ENCODE assay signal across 19 cellular contexts in genomic region chr3:126552688-126553283, GRCh38. TPM values are rescaled to one million over a fixed set of nuclear protein-coding genes. Genes with fewer than 3 reads are reported as not detected.
DNase-seq lines count a peak whose midpoint lies in the region; ATAC-seq and TF ChIP-seq lines count a peak whose summit lies in the region.
"Had no signal": no experiment of that assay in that cellular context is flagged by ENCODE, and none has a peak within 500 bp of the region (broad histone marks: within the 10 kb centered on the region; RNA-seq: fewer than 3 reads in every experiment).

No MANE protein-coding gene starts in this region.

- ATAC-seq in lower lobe of right lung, result no peak

- 74 to 83% (median 82%) methylated on average over 12 to 14 of the region's 14 CpGs for WGBS in stomach, 5 donors

- TF ChIP-seq EP300 in stomach (IDR thresholded peaks at IDR 0.05), result no peak

- H3K9me3 Mint-ChIP-seq in activated CD4-positive, alpha-beta memory T cell treated with anti-CD3 and anti-CD28 coated beads, Interleukin-2, amount 10 ng/mL, durations not matched to agents 7 days and 5 days, result no peaks in the 10 kb centered on the region
- H3K9me3 Mint-ChIP-seq in activated CD4-positive, alpha-beta memory T cell treated with anti-CD3 and anti-CD28 coated beads for 36 hours, result no peaks in the 10 kb centered on the region
- no peaks in the 10 kb centered on the region for H3K9me3 Mint-ChIP-seq in Calu3 (ENCODE audit: low read depth, unreplicated experiment)
- H3K9me3 Mint-ChIP-seq: activated T-helper 1 cell treated with anti-CD3 and anti-CD28 coated beads, Interleukin-12 subunit alpha, Interleukin-12 subunit beta, Interleukin-2, Interleukin-4 antibody, amounts not matched to agents 30 ng/mL and 10 ng/mL and 1 ng/mL, durations not matched to agents 14 hours and 24 hours and 36 hours had no signal

- H3K4me1 ChIP-seq in lower lobe of right lung (no peaks in the 10 kb centered on the region), stomach (no peaks in the 10 kb centered on the region)

- H3K36me3 Mint-ChIP-seq in activated CD4-positive, alpha-beta memory T cell treated with anti-CD3 and anti-CD28 coated beads, Interleukin-2, amount 10 ng/mL, durations not matched to agents 7 days and 5 days (ENCODE audit: low read depth), result no peaks in the 10 kb centered on the region
- no peaks in the 10 kb centered on the region for H3K36me3 Mint-ChIP-seq in activated CD4-positive, alpha-beta memory T cell treated with anti-CD3 and anti-CD28 coated beads for 36 hours
- no peaks in the 10 kb centered on the region for H3K36me3 Mint-ChIP-seq in Calu3 (ENCODE audit: insufficient read depth, unreplicated experiment)

- no peak for TF ChIP-seq CTCF in WERI-Rb-1 (IDR thresholded peaks at IDR 0.05; ENCODE audit: low read depth, low read length)
- TF ChIP-seq CTCF in lower lobe of right lung (IDR thresholded peaks at IDR 0.05), result no peak
- TF ChIP-seq CTCF in stomach (IDR thresholded peaks at IDR 0.05), result no peak
- TF ChIP-seq CTCF in Calu3 (IDR thresholded peaks at IDR 0.05; ENCODE audit: unreplicated experiment), result no peak

- intact Hi-C loops in activated CD4-positive, alpha-beta memory T cell treated with anti-CD3 and anti-CD28 coated beads for 36 hours (cut with micrococcal nuclease), result no loop called here
- intact Hi-C loops in lower lobe of right lung (cut with DNase I) (no loop called here), stomach (cut with DNase I; ENCODE audit: low total_unique reads) (no loop called here), Calu3 (cut with micrococcal nuclease; ENCODE audit: unreplicated experiment) (no loop called here)

- no peak overlapping the region for H3K4me3 Mint-ChIP-seq in activated CD4-positive, alpha-beta memory T cell treated with anti-CD3 and anti-CD28 coated beads, Interleukin-2, amount 10 ng/mL, durations not matched to agents 7 days and 5 days
- H3K4me3 Mint-ChIP-seq in activated CD4-positive, alpha-beta memory T cell treated with anti-CD3 and anti-CD28 coated beads for 36 hours, result no peak overlapping the region
- no peak overlapping the region for H3K4me3 Mint-ChIP-seq in Calu3 (ENCODE audit: low read depth, unreplicated experiment)
- H3K4me3 Mint-ChIP-seq: activated T-helper 1 cell treated with anti-CD3 and anti-CD28 coated beads, Interleukin-12 subunit alpha, Interleukin-12 subunit beta, Interleukin-2, Interleukin-4 antibody, amounts not matched to agents 30 ng/mL and 10 ng/mL and 1 ng/mL, durations not matched to agents 14 hours and 24 hours and 36 hours had no signal

- no peak overlapping the region for H3K4me3 ChIP-seq in WERI-Rb-1 (ENCODE audit: low read depth, low read length)
- no peak overlapping the region for H3K4me3 ChIP-seq in lower lobe of right lung
- H3K4me3 ChIP-seq in stomach, result no peak overlapping the region
- H3K4me3 ChIP-seq: tibial nerve had no signal

- no peaks in the 10 kb centered on the region for H3K4me1 Mint-ChIP-seq in activated CD4-positive, alpha-beta memory T cell treated with anti-CD3 and anti-CD28 coated beads, Interleukin-2, amount 10 ng/mL, durations not matched to agents 7 days and 5 days
- H3K4me1 Mint-ChIP-seq in activated CD4-positive, alpha-beta memory T cell treated with anti-CD3 and anti-CD28 coated beads for 36 hours (ENCODE audit: low read depth), result no peaks in the 10 kb centered on the region
- no peaks in the 10 kb centered on the region for H3K4me1 Mint-ChIP-seq in Calu3 (ENCODE audit: low read depth, unreplicated experiment)

- H3K27ac ChIP-seq in WERI-Rb-1 (no peak overlapping the region), lower lobe of right lung (no peak overlapping the region), stomach (no peak overlapping the region)
- H3K27ac ChIP-seq: tibial nerve had no signal

- no peak for TF ChIP-seq POLR2A in stomach (IDR thresholded peaks at IDR 0.05)

- H3K27me3 ChIP-seq in WERI-Rb-1 (ENCODE audit: insufficient read depth, low read depth, severe bottlenecking) (no peaks in the 10 kb centered on the region), lower lobe of right lung (ENCODE audit: low read depth) (no peaks in the 10 kb centered on the region), stomach (peaks cover 0 to 26% (median 0%) of the 10 kb centered on the region in 3 donors)
- H3K27me3 ChIP-seq: tibial nerve had no signal

- peak; percentile 13 for DNase-seq in activated CD4-positive, alpha-beta memory T cell treated with anti-CD3 and anti-CD28 coated beads, Interleukin-2, amount 10 ng/mL, durations not matched to agents 7 days and 5 days
- DNase-seq in activated CD4-positive, alpha-beta memory T cell treated with anti-CD3 and anti-CD28 coated beads for 36 hours, result no peak
- DNase-seq in WERI-Rb-1 (peak; percentile 3), lower lobe of right lung (peak; percentile 31), stomach (peak; percentile 15), NCI-H2227 (lab: John Stamatoyannopoulos, UW; ENCODE audit: unreplicated experiment) (no peak), Calu3 (no peak)
- DNase-seq in stimulated activated CD4-positive, alpha-beta T cell treated with anti-CD3 and anti-CD28 coated beads, Interleukin-4, amount 100 ng/mL, for 4 hours, result no peak
- DNase-seq: activated CD4-positive, alpha-beta T cell treated with anti-CD3 and anti-CD28 coated beads, Interleukin-2, amount 50 U/mL, for 4 hours; amniotic stem cell; KG1; NCI-H774; nucleus accumbens; SW 1271 had no signal

- H3K27me3 Mint-ChIP-seq in activated CD4-positive, alpha-beta memory T cell treated with anti-CD3 and anti-CD28 coated beads, Interleukin-2, amount 10 ng/mL, durations not matched to agents 7 days and 5 days, result peaks cover 2% of the 10 kb centered on the region
- H3K27me3 Mint-ChIP-seq in activated CD4-positive, alpha-beta memory T cell treated with anti-CD3 and anti-CD28 coated beads for 36 hours, result peaks cover 2% of the 10 kb centered on the region
- H3K27me3 Mint-ChIP-seq in Calu3 (ENCODE audit: unreplicated experiment), result peaks cover 39% of the 10 kb centered on the region

- no TSS peak for BruUV-seq in Calu3 (replicated peaks; lab: Mats Ljungman, UMichigan)

- H3K36me3 ChIP-seq in WERI-Rb-1 (no peaks in the 10 kb centered on the region), lower lobe of right lung (no peaks in the 10 kb centered on the region), stomach (no peaks in the 10 kb centered on the region)
- H3K36me3 ChIP-seq: tibial nerve had no signal

- POLR2A ChIA-PET in activated CD4-positive, alpha-beta memory T cell treated with anti-CD3 and anti-CD28 coated beads, Interleukin-2, amount 10 ng/mL, durations not matched to agents 7 days and 5 days (lab: Charles Lee), result no interaction called here
- POLR2A ChIA-PET in activated CD4-positive, alpha-beta memory T cell treated with anti-CD3 and anti-CD28 coated beads for 36 hours (lab: Charles Lee), result no interaction called here

- no peak overlapping the region for H3K27ac Mint-ChIP-seq in activated CD4-positive, alpha-beta memory T cell treated with anti-CD3 and anti-CD28 coated beads, Interleukin-2, amount 10 ng/mL, durations not matched to agents 7 days and 5 days
- no peak overlapping the region for H3K27ac Mint-ChIP-seq in activated CD4-positive, alpha-beta memory T cell treated with anti-CD3 and anti-CD28 coated beads for 36 hours
- no peak overlapping the region for H3K27ac Mint-ChIP-seq in Calu3 (ENCODE audit: unreplicated experiment)
- H3K27ac Mint-ChIP-seq: activated T-helper 1 cell treated with anti-CD3 and anti-CD28 coated beads, Interleukin-12 subunit alpha, Interleukin-12 subunit beta, Interleukin-2, Interleukin-4 antibody, amounts not matched to agents 30 ng/mL and 10 ng/mL and 1 ng/mL, durations not matched to agents 14 hours and 24 hours and 36 hours had no signal

- CTCF ChIA-PET in activated CD4-positive, alpha-beta memory T cell treated with anti-CD3 and anti-CD28 coated beads, Interleukin-2, amount 10 ng/mL, durations not matched to agents 7 days and 5 days (lab: Charles Lee), result no interaction called here
- CTCF ChIA-PET in activated CD4-positive, alpha-beta memory T cell treated with anti-CD3 and anti-CD28 coated beads for 36 hours (lab: Charles Lee), result no interaction called here
- CTCF ChIA-PET in Calu3 (lab: Charles Lee), result interaction anchor here (1.3 kb wide), 1 partner anchor 24 kb away, joined by 3 read pairs; no protein-coding TSS in a partner anchor

- no peaks in the 10 kb centered on the region for H3K9me3 ChIP-seq in WERI-Rb-1 (ENCODE audit: severe bottlenecking)
- no peaks in the 10 kb centered on the region for H3K9me3 ChIP-seq in lower lobe of right lung
- H3K9me3 ChIP-seq in stomach, result no peaks in the 10 kb centered on the region
- H3K9me3 ChIP-seq: tibial nerve had no signal

RNA-seq across cellular contexts. Expression of gene C3orf22, which starts 5.9 kb away (rescaled TPM):
- not detected for total RNA-seq in activated CD4-positive, alpha-beta memory T cell treated with anti-CD3 and anti-CD28 coated beads, Interleukin-2, amount 10 ng/mL, durations not matched to agents 7 days and 5 days
- not detected for total RNA-seq in activated CD4-positive, alpha-beta memory T cell treated with anti-CD3 and anti-CD28 coated beads for 36 hours
- total RNA-seq in lower lobe of right lung (not detected), stomach (not detected), Calu3 (2022) (not detected in 2 replicates)
- polyA plus RNA-seq in stomach, result not detected
- total RNA-seq: activated T-helper 1 cell treated with anti-CD3 and anti-CD28 coated beads, Interleukin-12 subunit alpha, Interleukin-12 subunit beta, Interleukin-2, Interleukin-4 antibody, amounts not matched to agents 30 ng/mL and 10 ng/mL and 1 ng/mL, durations not matched to agents 14 hours and 24 hours and 36 hours; kidney epithelial cell; mononuclear cell; tibial nerve had no signal

RNA-seq across cellular contexts. Expression of gene CHST13, which starts 28.8 kb away (rescaled TPM):
- not detected for total RNA-seq in activated CD4-positive, alpha-beta memory T cell treated with anti-CD3 and anti-CD28 coated beads, Interleukin-2, amount 10 ng/mL, durations not matched to agents 7 days and 5 days
- not detected for total RNA-seq in activated CD4-positive, alpha-beta memory T cell treated with anti-CD3 and anti-CD28 coated beads for 36 hours
- total RNA-seq in lower lobe of right lung, result 1.5 TPM
- total RNA-seq in stomach, result 10 to 100 TPM in 1 of 5 donors, 1 to 10 TPM in 2, not detected in 2; 1.4 to 12.5 (median 5.7) TPM
- polyA plus RNA-seq in stomach, result under 1 TPM; 0.08 to 0.61 (median 0.19) TPM
- total RNA-seq in Calu3 (2022), result 1.1 and 1.3 TPM in 2 replicates
- total RNA-seq: activated T-helper 1 cell treated with anti-CD3 and anti-CD28 coated beads, Interleukin-12 subunit alpha, Interleukin-12 subunit beta, Interleukin-2, Interleukin-4 antibody, amounts not matched to agents 30 ng/mL and 10 ng/mL and 1 ng/mL, durations not matched to agents 14 hours and 24 hours and 36 hours; kidney epithelial cell; skeletal muscle tissue had no signal

RNA-seq across cellular contexts. Expression of gene UROC1, which starts 35.2 kb away (rescaled TPM):
- total RNA-seq in activated CD4-positive, alpha-beta memory T cell treated with anti-CD3 and anti-CD28 coated beads, Interleukin-2, amount 10 ng/mL, durations not matched to agents 7 days and 5 days, result not detected
- total RNA-seq in activated CD4-positive, alpha-beta memory T cell treated with anti-CD3 and anti-CD28 coated beads for 36 hours, result not detected
- total RNA-seq in lower lobe of right lung (not detected), stomach (not detected), Calu3 (2022) (not detected in 2 replicates)
- polyA plus RNA-seq in stomach, result not detected
- total RNA-seq: activated T-helper 1 cell treated with anti-CD3 and anti-CD28 coated beads, Interleukin-12 subunit alpha, Interleukin-12 subunit beta, Interleukin-2, Interleukin-4 antibody, amounts not matched to agents 30 ng/mL and 10 ng/mL and 1 ng/mL, durations not matched to agents 14 hours and 24 hours and 36 hours; kidney epithelial cell; mononuclear cell; skeletal muscle tissue; tibial nerve had no signal

Comparison
In these comparisons a context has a peak if more than half of its experiments do, and no peak if none do; other contexts are left out.
1. DNase-seq: peak in activated CD4-positive, alpha-beta memory T cell treated with anti-CD3 and anti-CD28 coated beads, Interleukin-2, amount 10 ng/mL, durations not matched to agents 7 days and 5 days (single experiment), WERI-Rb-1 (single experiment), lower lobe of right lung (single experiment) and stomach (single experiment); none in activated CD4-positive, alpha-beta memory T cell treated with anti-CD3 and anti-CD28 coated beads for 36 hours (single experiment), NCI-H2227 (single experiment), Calu3 (single experiment) and stimulated activated CD4-positive, alpha-beta T cell treated with anti-CD3 and anti-CD28 coated beads, Interleukin-4, amount 100 ng/mL, for 4 hours (0 of 2).